In genomic region chr14:60302663-60303062, GRCh38 we compare ENCODE assay signal across 1 cellular context.
TF ChIP-seq lines count a peak whose summit lies in the region.

No MANE protein-coding gene starts in this region.

TF ChIP-seq in WTC11, 78 proteins besides CTCF, POLR2A, EP300 and RAD21 (continued from another document):
- TF ChIP-seq ARID4B (CRISPR knock-in tag; IDR thresholded peaks at IDR 0.05; ENCODE audit: borderline replicate concordance) (no peak), ZNF232 (CRISPR knock-in tag; IDR thresholded peaks at IDR 0.05) (no peak), MXD4 (CRISPR knock-in tag; IDR thresholded peaks at IDR 0.05; ENCODE audit: borderline replicate concordance) (no peak), ZNF396 (CRISPR knock-in tag; IDR thresholded peaks at IDR 0.05; ENCODE audit: borderline replicate concordance) (no peak), SMAD3 (CRISPR knock-in tag; IDR thresholded peaks at IDR 0.05; ENCODE audit: borderline replicate concordance) (no peak), CREM (CRISPR knock-in tag; IDR thresholded peaks at IDR 0.05) (no peak), TEAD1 (CRISPR knock-in tag; IDR thresholded peaks at IDR 0.05) (no peak), FOXP1 (CRISPR knock-in tag; IDR thresholded peaks at IDR 0.05; ENCODE audit: borderline replicate concordance) (no peak), E2F5 (CRISPR knock-in tag; IDR thresholded peaks at IDR 0.05) (no peak), KAT7 (CRISPR knock-in tag; IDR thresholded peaks at IDR 0.05; ENCODE audit: borderline replicate concordance) (no peak)
- TF ChIP-seq, protein P1, sequence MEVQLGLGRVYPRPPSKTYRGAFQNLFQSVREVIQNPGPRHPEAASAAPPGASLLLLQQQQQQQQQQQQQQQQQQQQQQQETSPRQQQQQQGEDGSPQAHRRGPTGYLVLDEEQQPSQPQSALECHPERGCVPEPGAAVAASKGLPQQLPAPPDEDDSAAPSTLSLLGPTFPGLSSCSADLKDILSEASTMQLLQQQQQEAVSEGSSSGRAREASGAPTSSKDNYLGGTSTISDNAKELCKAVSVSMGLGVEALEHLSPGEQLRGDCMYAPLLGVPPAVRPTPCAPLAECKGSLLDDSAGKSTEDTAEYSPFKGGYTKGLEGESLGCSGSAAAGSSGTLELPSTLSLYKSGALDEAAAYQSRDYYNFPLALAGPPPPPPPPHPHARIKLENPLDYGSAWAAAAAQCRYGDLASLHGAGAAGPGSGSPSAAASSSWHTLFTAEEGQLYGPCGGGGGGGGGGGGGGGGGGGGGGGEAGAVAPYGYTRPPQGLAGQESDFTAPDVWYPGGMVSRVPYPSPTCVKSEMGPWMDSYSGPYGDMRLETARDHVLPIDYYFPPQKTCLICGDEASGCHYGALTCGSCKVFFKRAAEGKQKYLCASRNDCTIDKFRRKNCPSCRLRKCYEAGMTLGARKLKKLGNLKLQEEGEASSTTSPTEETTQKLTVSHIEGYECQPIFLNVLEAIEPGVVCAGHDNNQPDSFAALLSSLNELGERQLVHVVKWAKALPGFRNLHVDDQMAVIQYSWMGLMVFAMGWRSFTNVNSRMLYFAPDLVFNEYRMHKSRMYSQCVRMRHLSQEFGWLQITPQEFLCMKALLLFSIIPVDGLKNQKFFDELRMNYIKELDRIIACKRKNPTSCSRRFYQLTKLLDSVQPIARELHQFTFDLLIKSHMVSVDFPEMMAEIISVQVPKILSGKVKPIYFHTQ (CRISPR knock-in tag; IDR thresholded peaks at IDR 0.05), result no peak
